In genomic region chr6:40328988-40329545, GRCh38 we compare ENCODE assay signal across 1 cellular context.
TF ChIP-seq lines count a peak whose summit lies in the region.

No MANE protein-coding gene starts in this region.

TF ChIP-seq in neural cell, 6 proteins besides CTCF, POLR2A, EP300 and RAD21 (continued from another document):
- TF ChIP-seq SMC3 (conservative IDR thresholded peaks at IDR 0.05; ENCODE audit: poor library complexity) = no peak
TF ChIP-seq in neural cell: peak in this region for 0.
